Comparison of ENCODE assay signal across 1 cellular context in the genomic region with DNA sequence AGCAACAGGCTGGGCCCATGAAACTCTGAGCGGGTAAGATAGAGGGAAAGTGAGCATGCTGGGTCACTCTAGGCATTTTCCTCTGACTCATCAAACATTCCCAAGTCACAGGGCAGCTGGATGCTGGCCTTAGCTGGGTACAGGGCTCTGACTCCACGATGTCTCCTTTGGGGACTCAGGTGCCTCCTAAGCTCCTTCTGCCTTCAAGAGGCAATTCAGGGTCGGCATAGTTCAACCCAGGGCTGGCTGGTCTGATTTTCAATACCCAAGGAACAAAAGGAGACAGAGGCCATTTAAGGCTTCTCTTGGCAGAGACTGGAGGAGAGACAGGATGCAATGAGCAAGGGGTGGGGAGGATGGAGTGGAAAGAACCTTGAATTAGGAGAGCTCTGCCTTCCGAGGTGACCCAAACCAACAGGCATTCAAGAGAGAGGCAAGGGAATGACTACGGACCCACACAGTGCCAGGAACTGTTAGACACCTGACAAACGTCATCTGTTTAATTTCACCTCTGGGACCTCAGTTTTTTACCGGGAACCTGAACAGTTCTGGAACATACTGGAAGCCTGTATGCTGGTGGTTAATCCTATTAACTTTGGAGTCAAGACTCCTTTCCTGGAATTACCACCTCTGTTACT.
TF ChIP-seq lines count a peak whose summit lies in the region.

No MANE protein-coding gene starts in this region.

TF ChIP-seq in GM12878, 131 proteins besides CTCF, POLR2A, EP300 and RAD21:
- TF ChIP-seq, protein P1, sequence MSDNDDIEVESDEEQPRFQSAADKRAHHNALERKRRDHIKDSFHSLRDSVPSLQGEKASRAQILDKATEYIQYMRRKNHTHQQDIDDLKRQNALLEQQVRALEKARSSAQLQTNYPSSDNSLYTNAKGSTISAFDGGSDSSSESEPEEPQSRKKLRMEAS (IDR thresholded peaks at IDR 0.05; ENCODE audit: low read depth, low read length): no peak
- TF ChIP-seq HCFC1 (IDR thresholded peaks at IDR 0.05; ENCODE audit: low read length) (no peak), CREM (IDR thresholded peaks at IDR 0.05; ENCODE audit: low read depth) (no peak), POLR2AphosphoS5 (IDR thresholded peaks at IDR 0.05; ENCODE audit: low read length) (peak; percentile 55; the same call in 1 of the 2 replicates), ZZZ3 (IDR thresholded peaks at IDR 0.05; ENCODE audit: control insufficient read depth, insufficient read length, low read depth) (no peak)
- TF ChIP-seq, protein P2, sequence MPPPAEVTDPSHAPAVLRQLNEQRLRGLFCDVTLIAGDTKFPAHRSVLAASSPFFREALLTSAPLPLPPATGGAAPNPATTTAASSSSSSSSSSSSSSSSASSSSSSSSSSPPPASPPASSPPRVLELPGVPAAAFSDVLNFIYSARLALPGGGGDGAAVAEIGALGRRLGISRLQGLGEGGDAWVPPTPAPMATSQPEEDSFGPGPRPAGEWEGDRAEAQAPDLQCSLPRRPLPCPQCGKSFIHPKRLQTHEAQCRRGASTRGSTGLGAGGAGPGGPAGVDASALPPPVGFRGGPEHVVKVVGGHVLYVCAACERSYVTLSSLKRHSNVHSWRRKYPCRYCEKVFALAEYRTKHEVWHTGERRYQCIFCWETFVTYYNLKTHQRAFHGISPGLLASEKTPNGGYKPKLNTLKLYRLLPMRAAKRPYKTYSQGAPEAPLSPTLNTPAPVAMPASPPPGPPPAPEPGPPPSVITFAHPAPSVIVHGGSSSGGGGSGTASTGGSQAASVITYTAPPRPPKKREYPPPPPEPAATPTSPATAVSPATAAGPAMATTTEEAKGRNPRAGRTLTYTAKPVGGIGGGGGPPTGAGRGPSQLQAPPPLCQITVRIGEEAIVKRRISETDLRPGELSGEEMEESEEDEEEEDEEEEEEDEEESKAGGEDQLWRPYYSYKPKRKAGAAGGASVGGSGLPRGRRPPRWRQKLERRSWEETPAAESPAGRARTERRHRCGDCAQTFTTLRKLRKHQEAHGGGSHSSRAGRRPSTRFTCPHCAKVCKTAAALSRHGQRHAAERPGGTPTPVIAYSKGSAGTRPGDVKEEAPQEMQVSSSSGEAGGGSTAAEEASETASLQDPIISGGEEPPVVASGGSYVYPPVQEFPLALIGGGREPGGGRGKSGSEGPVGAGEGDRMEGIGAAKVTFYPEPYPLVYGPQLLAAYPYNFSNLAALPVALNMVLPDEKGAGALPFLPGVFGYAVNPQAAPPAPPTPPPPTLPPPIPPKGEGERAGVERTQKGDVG (CRISPR knock-in tag; IDR thresholded peaks at IDR 0.05): no peak
- TF ChIP-seq, protein P3, sequence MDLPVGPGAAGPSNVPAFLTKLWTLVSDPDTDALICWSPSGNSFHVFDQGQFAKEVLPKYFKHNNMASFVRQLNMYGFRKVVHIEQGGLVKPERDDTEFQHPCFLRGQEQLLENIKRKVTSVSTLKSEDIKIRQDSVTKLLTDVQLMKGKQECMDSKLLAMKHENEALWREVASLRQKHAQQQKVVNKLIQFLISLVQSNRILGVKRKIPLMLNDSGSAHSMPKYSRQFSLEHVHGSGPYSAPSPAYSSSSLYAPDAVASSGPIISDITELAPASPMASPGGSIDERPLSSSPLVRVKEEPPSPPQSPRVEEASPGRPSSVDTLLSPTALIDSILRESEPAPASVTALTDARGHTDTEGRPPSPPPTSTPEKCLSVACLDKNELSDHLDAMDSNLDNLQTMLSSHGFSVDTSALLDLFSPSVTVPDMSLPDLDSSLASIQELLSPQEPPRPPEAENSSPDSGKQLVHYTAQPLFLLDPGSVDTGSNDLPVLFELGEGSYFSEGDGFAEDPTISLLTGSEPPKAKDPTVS (IDR thresholded peaks at IDR 0.05; ENCODE audit: low read depth, low read length): peak; percentile 84
- TF ChIP-seq, protein P4, sequence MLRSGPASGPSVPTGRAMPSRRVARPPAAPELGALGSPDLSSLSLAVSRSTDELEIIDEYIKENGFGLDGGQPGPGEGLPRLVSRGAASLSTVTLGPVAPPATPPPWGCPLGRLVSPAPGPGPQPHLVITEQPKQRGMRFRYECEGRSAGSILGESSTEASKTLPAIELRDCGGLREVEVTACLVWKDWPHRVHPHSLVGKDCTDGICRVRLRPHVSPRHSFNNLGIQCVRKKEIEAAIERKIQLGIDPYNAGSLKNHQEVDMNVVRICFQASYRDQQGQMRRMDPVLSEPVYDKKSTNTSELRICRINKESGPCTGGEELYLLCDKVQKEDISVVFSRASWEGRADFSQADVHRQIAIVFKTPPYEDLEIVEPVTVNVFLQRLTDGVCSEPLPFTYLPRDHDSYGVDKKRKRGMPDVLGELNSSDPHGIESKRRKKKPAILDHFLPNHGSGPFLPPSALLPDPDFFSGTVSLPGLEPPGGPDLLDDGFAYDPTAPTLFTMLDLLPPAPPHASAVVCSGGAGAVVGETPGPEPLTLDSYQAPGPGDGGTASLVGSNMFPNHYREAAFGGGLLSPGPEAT (IDR thresholded peaks at IDR 0.05; ENCODE audit: low read depth): no peak
